ENCODE assay signal across 1 cellular context in the genomic region with DNA sequence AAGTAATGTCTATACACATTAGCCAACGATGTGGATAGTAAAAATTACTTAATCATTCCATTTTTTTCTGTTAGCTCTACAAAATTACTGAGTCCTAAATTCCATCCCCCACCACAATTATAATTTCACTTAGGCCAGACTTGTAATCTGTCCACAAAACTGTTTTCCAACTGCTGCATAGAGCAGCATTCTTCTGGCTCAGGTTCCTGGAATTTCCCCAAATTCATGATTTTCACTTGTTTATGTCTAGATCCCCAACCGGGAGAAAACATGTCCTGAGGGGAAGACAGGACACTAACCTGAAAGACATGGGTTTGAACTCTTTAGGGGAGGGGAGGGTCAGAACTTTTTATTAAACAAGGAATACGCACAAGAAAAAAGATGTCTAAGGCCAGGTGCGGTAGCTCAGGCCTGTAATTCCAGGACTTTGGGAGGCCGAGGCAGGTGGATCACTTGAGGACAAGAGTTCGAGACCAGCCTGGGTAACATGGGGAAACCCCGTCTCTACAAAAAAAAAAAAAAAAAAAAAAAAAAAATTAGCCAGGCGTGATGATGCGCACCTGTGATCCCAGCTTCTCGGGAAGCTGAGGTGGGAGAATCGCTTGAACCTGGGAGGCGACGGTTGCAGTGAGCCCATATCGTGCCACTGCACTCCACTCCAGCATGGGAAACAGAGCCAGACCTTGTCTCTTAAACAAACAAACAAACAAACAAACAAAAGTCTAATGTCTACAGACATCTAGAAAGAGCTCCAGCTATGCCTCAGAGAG.
TF ChIP-seq lines count a peak whose summit lies in the region.

No MANE protein-coding gene starts in this region.

TF ChIP-seq in HepG2, 621 proteins besides CTCF, POLR2A, EP300 and RAD21:
- TF ChIP-seq MXI1 (IDR thresholded peaks at IDR 0.05; ENCODE audit: borderline replicate concordance, low read depth, low read length), result no peak
- TF ChIP-seq ATM (IDR thresholded peaks at IDR 0.05; ENCODE audit: borderline replicate concordance), result no peak
- TF ChIP-seq TRIM24 (CRISPR knock-in tag; IDR thresholded peaks at IDR 0.05), result no peak
- TF ChIP-seq SNAPC4 (CRISPR knock-in tag; IDR thresholded peaks at IDR 0.05), result no peak
- TF ChIP-seq ZNF7 (CRISPR knock-in tag; IDR thresholded peaks at IDR 0.05), result no peak
- TF ChIP-seq ATF3 (CRISPR knock-in tag; IDR thresholded peaks at IDR 0.05), result no peak
- TF ChIP-seq XRCC5 (optimal IDR thresholded peaks at IDR 0.05; ENCODE audit: low read length), result no peak
- TF ChIP-seq ZSCAN31 (CRISPR knock-in tag; IDR thresholded peaks at IDR 0.05; ENCODE audit: low read depth), result no peak
- no peak for TF ChIP-seq ARHGAP35 (CRISPR knock-in tag; IDR thresholded peaks at IDR 0.05; ENCODE audit: borderline replicate concordance)
- no peak for TF ChIP-seq ZNF619 (CRISPR knock-in tag; IDR thresholded peaks at IDR 0.05)
- no peak for TF ChIP-seq KAT8 (CRISPR knock-in tag; IDR thresholded peaks at IDR 0.05)
- TF ChIP-seq ZNF337 (CRISPR knock-in tag; IDR thresholded peaks at IDR 0.05; ENCODE audit: borderline replicate concordance, low read depth), result no peak
- no peak for TF ChIP-seq FIP1L1 (IDR thresholded peaks at IDR 0.05; ENCODE audit: borderline replicate concordance, insufficient read depth, low read depth, low read length)
- no peak for TF ChIP-seq IKZF1 (IDR thresholded peaks at IDR 0.05)
- TF ChIP-seq CCAR2 (optimal IDR thresholded peaks at IDR 0.05; ENCODE audit: low read depth, low read length), result no peak
- TF ChIP-seq ARID4A (CRISPR knock-in tag; IDR thresholded peaks at IDR 0.05; ENCODE audit: borderline replicate concordance), result no peak
- TF ChIP-seq ARID2 (CRISPR knock-in tag; IDR thresholded peaks at IDR 0.05; ENCODE audit: borderline replicate concordance), result no peak
- no peak for TF ChIP-seq ZBTB46 (CRISPR knock-in tag; IDR thresholded peaks at IDR 0.05; ENCODE audit: borderline replicate concordance)
- no peak for TF ChIP-seq HMGA1 (CRISPR knock-in tag; conservative IDR thresholded peaks at IDR 0.05)
- TF ChIP-seq, protein P1, sequence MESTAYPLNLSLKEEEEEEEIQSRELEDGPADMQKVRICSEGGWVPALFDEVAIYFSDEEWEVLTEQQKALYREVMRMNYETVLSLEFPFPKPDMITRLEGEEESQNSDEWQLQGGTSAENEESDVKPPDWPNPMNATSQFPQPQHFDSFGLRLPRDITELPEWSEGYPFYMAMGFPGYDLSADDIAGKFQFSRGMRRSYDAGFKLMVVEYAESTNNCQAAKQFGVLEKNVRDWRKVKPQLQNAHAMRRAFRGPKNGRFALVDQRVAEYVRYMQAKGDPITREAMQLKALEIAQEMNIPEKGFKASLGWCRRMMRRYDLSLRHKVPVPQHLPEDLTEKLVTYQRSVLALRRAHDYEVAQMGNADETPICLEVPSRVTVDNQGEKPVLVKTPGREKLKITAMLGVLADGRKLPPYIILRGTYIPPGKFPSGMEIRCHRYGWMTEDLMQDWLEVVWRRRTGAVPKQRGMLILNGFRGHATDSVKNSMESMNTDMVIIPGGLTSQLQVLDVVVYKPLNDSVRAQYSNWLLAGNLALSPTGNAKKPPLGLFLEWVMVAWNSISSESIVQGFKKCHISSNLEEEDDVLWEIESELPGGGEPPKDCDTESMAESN (CRISPR knock-in tag; conservative IDR thresholded peaks at IDR 0.05), result no peak
